ENCODE assay signal across 8 cellular contexts in the genomic region with DNA sequence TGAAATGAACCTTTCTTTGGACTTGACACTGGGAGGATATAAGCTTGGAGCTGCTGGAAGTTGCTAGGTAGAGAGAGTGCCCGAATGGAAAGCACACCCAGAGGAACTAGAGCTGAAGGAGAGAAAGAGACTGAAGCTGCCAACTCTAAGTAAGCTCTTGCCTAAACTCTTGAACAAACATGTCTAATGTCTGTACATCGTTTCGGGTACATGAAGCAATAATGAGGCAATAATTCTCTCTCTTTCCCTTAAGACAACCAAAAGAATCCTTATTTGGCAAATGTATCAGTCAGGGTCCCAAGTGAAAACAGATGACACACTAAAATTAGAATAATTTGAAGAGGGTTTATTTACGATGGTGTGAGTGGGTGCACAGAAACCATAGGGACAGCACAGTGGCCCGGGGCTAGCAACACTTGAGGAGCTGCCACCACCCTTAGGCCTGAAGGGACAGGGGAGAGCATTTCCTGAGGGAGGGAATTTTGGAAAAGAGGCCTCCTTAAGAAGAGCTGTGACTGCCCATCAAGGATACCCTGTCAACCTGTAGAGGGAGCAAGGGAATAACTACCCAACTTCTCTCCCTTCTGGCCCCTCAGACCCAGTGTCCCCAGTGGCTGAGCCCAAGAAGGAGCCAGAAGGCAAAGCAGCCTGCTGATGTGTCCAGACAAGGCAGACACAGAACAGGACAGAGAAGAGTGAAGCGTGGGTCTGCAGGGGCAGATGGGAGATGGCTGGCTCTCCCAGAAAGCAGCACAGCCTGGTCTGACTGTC. TPM values are rescaled to one million over a fixed set of nuclear protein-coding genes. Genes with fewer than 3 reads are reported as not detected.
DNase-seq lines count a peak whose midpoint lies in the region; ATAC-seq and TF ChIP-seq lines count a peak whose summit lies in the region.

No MANE protein-coding gene starts in this region.

- H3K9me3 ChIP-seq in BLaER1 (no peaks in the 10 kb centered on the region), T-helper 17 cell (ENCODE audit: control insufficient read depth, low read length, poor library complexity, severe bottlenecking) (no peaks in the 10 kb centered on the region)

- H3K36me3 ChIP-seq in BLaER1: no peaks in the 10 kb centered on the region

- peak overlapping the region; percentile 68 for H3K9ac ChIP-seq in BLaER1

- intact Hi-C loops in activated B cell treated with CpG ODN at 0.5 μM for 24 hours (cut with micrococcal nuclease): no loop called here

- H3K4me1 ChIP-seq in BLaER1: peaks cover 71% of the 10 kb centered on the region

- DNase-seq in HPDE6-E6E7 (ENCODE audit: extremely low spot score) (peak; percentile 42), activated B cell treated with CpG ODN at 0.5 μM for 24 hours (no peak), iPS DF 4.7 (ENCODE audit: extremely low read depth, low spot score) (peak; percentile 69), GM19240 (ENCODE audit: insufficient read length, low spot score) (no peak), T-helper 17 cell (no peak)

- H3K9me3 Mint-ChIP-seq in activated B cell treated with CpG ODN at 0.5 μM for 24 hours: no peaks in the 10 kb centered on the region

- H4K20me1 ChIP-seq in BLaER1: no peaks in the 10 kb centered on the region

- no peak for TF ChIP-seq CTCF in activated B cell treated with CpG ODN at 0.5 μM for 24 hours (IDR thresholded peaks at IDR 0.05)

- H3K4me1 Mint-ChIP-seq in activated B cell treated with CpG ODN at 0.5 μM for 24 hours (peaks cover 20% of the 10 kb centered on the region), T-helper 17 cell (peaks cover 23% of the 10 kb centered on the region)

- H3K4me2 ChIP-seq in BLaER1: peak overlapping the region; percentile 77

- 0 out of 2 replicates have a peak overlapping the region, but pooled peaks have one; percentile 26 for H3K4me3 ChIP-seq in BLaER1

- H3K4me3 Mint-ChIP-seq in activated B cell treated with CpG ODN at 0.5 μM for 24 hours (no peak overlapping the region), T-helper 17 cell (no peak overlapping the region)

- H3K27ac Mint-ChIP-seq in activated B cell treated with CpG ODN at 0.5 μM for 24 hours: peak overlapping the region; percentile 31
- H3K27ac Mint-ChIP-seq in T-helper 17 cell: no peak overlapping the region

- no peaks in the 10 kb centered on the region for H3K27me3 ChIP-seq in BLaER1

- H3K36me3 Mint-ChIP-seq in activated B cell treated with CpG ODN at 0.5 μM for 24 hours (ENCODE audit: low read depth) (no peaks in the 10 kb centered on the region), T-helper 17 cell (ENCODE audit: low read depth) (no peaks in the 10 kb centered on the region)

- H3K27ac ChIP-seq in BLaER1: peak overlapping the region; percentile 73

- ATAC-seq in activated B cell treated with CpG ODN at 0.5 μM for 24 hours (ENCODE audit: low read depth) (no peak), HG02885 (IDR thresholded peaks at IDR 0.05; ENCODE audit: poor library complexity, unreplicated experiment) (no peak), T-helper 17 cell (no peak), GM19452 (IDR thresholded peaks at IDR 0.05; ENCODE audit: unreplicated experiment) (no peak)

- no peaks in the 10 kb centered on the region for H3K27me3 Mint-ChIP-seq in activated B cell treated with CpG ODN at 0.5 μM for 24 hours
- H3K27me3 Mint-ChIP-seq in T-helper 17 cell: no peaks in the 10 kb centered on the region

- CTCF ChIA-PET in activated B cell treated with CpG ODN at 0.5 μM for 24 hours (lab: Charles Lee): interaction anchor here (2.2 kb wide), 1 partner anchor 86 kb away, joined by 7 read pairs; no protein-coding TSS in a partner anchor

- POLR2A ChIA-PET in activated B cell treated with CpG ODN at 0.5 μM for 24 hours (lab: Charles Lee): no interaction called here

RNA-seq across cellular contexts. Expression of a gene that starts 36.1 kb away (rescaled TPM):
- total RNA-seq in activated B cell treated with CpG ODN at 0.5 μM for 24 hours (146 and 152 TPM in 2 replicates), T-helper 17 cell (10 to 100 TPM; 92.5 to 94.9 TPM)

RNA-seq across cellular contexts. Expression of a gene that starts 39.4 kb away (rescaled TPM):
- total RNA-seq in activated B cell treated with CpG ODN at 0.5 μM for 24 hours (249 and 275 TPM in 2 replicates), T-helper 17 cell (100 to 1,000 TPM; 269 to 384 TPM)

Comparison
In these comparisons a context has a peak if more than half of its experiments do, and no peak if none do; other contexts are left out.
1. DNase-seq: peak in HPDE6-E6E7 (single experiment) and iPS DF 4.7 (single experiment); none in activated B cell treated with CpG ODN at 0.5 μM for 24 hours (single experiment), GM19240 (single experiment) and T-helper 17 cell (0 of 3).